8 cellular contexts compared by ENCODE assay signal in genomic region chr11:47004595-47005033, GRCh38.
DNase-seq lines count a peak whose midpoint lies in the region; ATAC-seq and TF ChIP-seq lines count a peak whose summit lies in the region.

No MANE protein-coding gene starts in this region.

- peak; percentile 23 for DNase-seq in NCI-H510A treated with DMSO at 0.1 percent for 48 hours (lab: John Stamatoyannopoulos, UW)
- DNase-seq in NCI-H510A (lab: John Stamatoyannopoulos, UW), result no peak
- DNase-seq in NCI-H526 (lab: John Stamatoyannopoulos, UW), result peak; percentile 31 to 44
- DNase-seq in cardiac fibroblast (ENCODE audit: low read depth in 2 of 2), result peak; percentile 95 to 98
- DNase-seq in kidney tubule cell (ENCODE audit: low spot score), result peak; percentile 83
- DNase-seq in tibial artery, result peak; percentile 81 to 82

- H3K27ac ChIP-seq in tibial artery, result peak overlapping the region; percentile 8 to 20

- intact Hi-C loops in tibial artery (cut with DNase I; ENCODE audit: low total_unique reads), result no loop called here

- ATAC-seq in HG02938 (IDR thresholded peaks at IDR 0.05; ENCODE audit: unreplicated experiment) (no peak), GM21526 (IDR thresholded peaks at IDR 0.05; ENCODE audit: low FRiP score, unreplicated experiment) (no peak)

- no peak for TF ChIP-seq CTCF in cardiac fibroblast (IDR thresholded peaks at IDR 0.05; ENCODE audit: low read depth, low read length)
- no peak for TF ChIP-seq CTCF in tibial artery (IDR thresholded peaks at IDR 0.05)

- peaks cover 0 to 21% (median 10%) of the 10 kb centered on the region in 4 donors for H3K4me1 ChIP-seq in tibial artery

- no peaks in the 10 kb centered on the region for H3K9me3 ChIP-seq in tibial artery

- H3K27me3 ChIP-seq in tibial artery, result no peaks in the 10 kb centered on the region

- no peaks in the 10 kb centered on the region for H3K36me3 ChIP-seq in tibial artery

- H3K4me3 ChIP-seq in cardiac fibroblast (replicated peaks in 1 of 2; ENCODE audit: low read depth in 2 of 2, low read length in 2 of 2) (no peak overlapping the region), tibial artery (no peak overlapping the region)
